ENCODE assay signal across 16 cellular contexts in genomic region chr5:10304932-10305331, GRCh38. TPM values are rescaled to one million over a fixed set of nuclear protein-coding genes. Genes with fewer than 3 reads are reported as not detected.
A peak's percentile ranks its signal among the peaks of the same experiment; 100 is the strongest.
DNase-seq lines count a peak whose midpoint lies in the region; ATAC-seq and TF ChIP-seq lines count a peak whose summit lies in the region.
"Had no signal": no experiment of that assay in that cellular context is flagged by ENCODE, and none has a peak within 500 bp of the region (broad histone marks: within the 10 kb centered on the region; RNA-seq: fewer than 3 reads in every experiment).

No MANE protein-coding gene starts in this region.

- no peak overlapping the region for H2AFZ ChIP-seq in OCI-LY1 (ENCODE audit: low read length)

- H3K4me2 ChIP-seq in OCI-LY1 (ENCODE audit: low read length) = no peak overlapping the region

- H3K79me2 ChIP-seq in OCI-LY1 (ENCODE audit: insufficient read depth, low read length) = no peaks in the 10 kb centered on the region

- H3K4me3 Mint-ChIP-seq in naive thymus-derived CD8-positive, alpha-beta T cell = no peak overlapping the region
- H3K4me3 Mint-ChIP-seq: activated T-helper 1 cell treated with anti-CD3 and anti-CD28 coated beads, Interleukin-12 subunit alpha, Interleukin-12 subunit beta, Interleukin-2, Interleukin-4 antibody, amounts not matched to agents 30 ng/mL and 10 ng/mL and 1 ng/mL, durations not matched to agents 14 hours and 24 hours and 36 hours; CD8-positive, alpha-beta T cell had no signal

- in situ Hi-C loops in gastrocnemius medialis (cut with MboI; ENCODE audit: low sequenced_read_pairs in 4 of 4) = no loop called here

- no peak overlapping the region for H3K27ac Mint-ChIP-seq in naive thymus-derived CD8-positive, alpha-beta T cell
- H3K27ac Mint-ChIP-seq: activated T-helper 1 cell treated with anti-CD3 and anti-CD28 coated beads, Interleukin-12 subunit alpha, Interleukin-12 subunit beta, Interleukin-2, Interleukin-4 antibody, amounts not matched to agents 30 ng/mL and 10 ng/mL and 1 ng/mL, durations not matched to agents 14 hours and 24 hours and 36 hours; CD8-positive, alpha-beta T cell had no signal

- H3K4me3 ChIP-seq in HEK293 (ENCODE audit: low read depth, low read length) (no peak overlapping the region), OCI-LY1 (ENCODE audit: low read depth, low read length, poor library complexity, severe bottlenecking) (no peak overlapping the region), gastrocnemius medialis (no peak overlapping the region)
- H3K4me3 ChIP-seq: adrenal gland had no signal

- H3K4me1 ChIP-seq in HEK293 (ENCODE audit: control insufficient read depth, insufficient read depth, low read length) (no peaks in the 10 kb centered on the region), OCI-LY1 (ENCODE audit: insufficient read depth, low read length, severe bottlenecking) (peaks cover 7% of the 10 kb centered on the region), gastrocnemius medialis (peaks cover 49 to 62% of the 10 kb centered on the region in 2 donors)

- DNase-seq in dermis blood vessel endothelial cell (peak; percentile 35), gastrocnemius medialis (peak; percentile 34 to 59), KG1 (lab: John Stamatoyannopoulos, UW) (no peak), pons (ENCODE audit: low spot score) (no peak)
- DNase-seq in naive thymus-derived CD8-positive, alpha-beta T cell = no peak
- DNase-seq: activated CD4-positive, alpha-beta T cell treated with anti-CD3 and anti-CD28 coated beads, Interleukin-2, amount 50 U/mL, for 4 hours; adrenal gland; CD8-positive, alpha-beta T cell; NCI-H2081 treated with DMSO at 0.1 percent for 48 hours; NCI-H774; stimulated activated naive CD8-positive, alpha-beta T cell treated with anti-CD3 and anti-CD28 coated beads, Interleukin-15, Interleukin-2, amounts not matched to agents 100 U/mL and 50 U/mL, for 24 hours; T-helper 9 cell had no signal

- no peaks in the 10 kb centered on the region for H4K20me1 ChIP-seq in OCI-LY1 (ENCODE audit: insufficient read depth, low read length)

- POLR2A ChIA-PET in HEK293 (lab: Yijun Ruan, JAX) = no interaction called here
- POLR2A ChIA-PET in naive thymus-derived CD8-positive, alpha-beta T cell (lab: Charles Lee) = no interaction called here

- ATAC-seq in gastrocnemius medialis = peak; percentile 35 to 59
- no peak for ATAC-seq in naive thymus-derived CD8-positive, alpha-beta T cell
- ATAC-seq: CD8-positive, alpha-beta T cell; Right ventricle myocardium inferior; stimulated activated naive CD8-positive, alpha-beta T cell treated with anti-CD3 and anti-CD28 coated beads, Interleukin-15, Interleukin-2, amounts not matched to agents 100 U/mL and 50 U/mL, for 24 hours had no signal

- peaks cover 1 to 26% (median 18%) of the 10 kb centered on the region in 5 donors for H3K27me3 Mint-ChIP-seq in naive thymus-derived CD8-positive, alpha-beta T cell

- H3K27me3 ChIP-seq in OCI-LY1 (ENCODE audit: insufficient read depth, low read length) (peaks cover 5% of the 10 kb centered on the region; the same call in 1 of the 2 replicates), gastrocnemius medialis (no peaks in the 10 kb centered on the region)
- H3K27me3 ChIP-seq: adrenal gland had no signal

- H3K27ac ChIP-seq in HEK293 (ENCODE audit: extremely low read depth, low read depth, low read length) (no peak overlapping the region), OCI-LY1 (ENCODE audit: low read depth, low read length, poor library complexity, severe bottlenecking) (no peak overlapping the region), gastrocnemius medialis (peak overlapping the region; percentile 91 to 98 (median 94))

- intact Hi-C loops in gastrocnemius medialis (cut with DNase I; ENCODE audit: low total_unique reads) = loop anchor here (1.0 kb wide), 1 partner anchor 21 kb away; no protein-coding TSS in a partner anchor

- H3K36me3 ChIP-seq in HEK293 (ENCODE audit: control insufficient read depth in 2 of 2, insufficient read depth in 1 of 2, low read length in 2 of 2) = no peaks in the 10 kb centered on the region
- H3K36me3 ChIP-seq in OCI-LY1 (ENCODE audit: insufficient read depth, low read length) = no peaks in the 10 kb centered on the region
- H3K36me3 ChIP-seq in gastrocnemius medialis = peaks cover 0 to 4% of the 10 kb centered on the region in 2 donors
- H3K36me3 ChIP-seq: adrenal gland had no signal

- H3K9me2 ChIP-seq in OCI-LY1 (ENCODE audit: low read depth, low read length) = no peaks in the 10 kb centered on the region

- peaks cover 5 to 9% (median 6%) of the 10 kb centered on the region in 4 donors for H3K4me1 Mint-ChIP-seq in naive thymus-derived CD8-positive, alpha-beta T cell

- CTCF ChIA-PET in HEK293 (lab: Yijun Ruan, JAX) = interaction anchor here (0.6 to 1.8 kb wide), 5 partner anchors 21 to 53 kb away, joined by 3 to 12 read pairs (median 4); no protein-coding TSS in a partner anchor

- TF ChIP-seq POLR2A in gastrocnemius medialis (IDR thresholded peaks at IDR 0.05) = no peak

- H3K9me3 Mint-ChIP-seq in naive thymus-derived CD8-positive, alpha-beta T cell = no peaks in the 10 kb centered on the region
- H3K9me3 Mint-ChIP-seq: activated T-helper 1 cell treated with anti-CD3 and anti-CD28 coated beads, Interleukin-12 subunit alpha, Interleukin-12 subunit beta, Interleukin-2, Interleukin-4 antibody, amounts not matched to agents 30 ng/mL and 10 ng/mL and 1 ng/mL, durations not matched to agents 14 hours and 24 hours and 36 hours; CD8-positive, alpha-beta T cell had no signal

- TF ChIP-seq CTCF in HEK293 (tag by site-specific recombination; IDR thresholded peaks at IDR 0.05) = peak; percentile 67
- TF ChIP-seq CTCF in OCI-LY1 (IDR thresholded peaks at IDR 0.05; ENCODE audit: low read length) = peak; percentile 17; the same call in 1 of the 2 replicates
- TF ChIP-seq CTCF in gastrocnemius medialis (IDR thresholded peaks at IDR 0.05 in 4 of 5, conservative IDR thresholded peaks at IDR 0.05 in 1 of 5) = peak; percentile 36 to 62 (median 48)

- H3F3A ChIP-seq in OCI-LY1 (ENCODE audit: insufficient read depth, low read length) = no peaks in the 10 kb centered on the region

- no peak overlapping the region for H3K9ac ChIP-seq in OCI-LY1 (ENCODE audit: low read length)

- no peaks in the 10 kb centered on the region for H3K36me3 Mint-ChIP-seq in naive thymus-derived CD8-positive, alpha-beta T cell
- H3K36me3 Mint-ChIP-seq: CD8-positive, alpha-beta T cell had no signal

- no peaks in the 10 kb centered on the region for H3K9me3 ChIP-seq in HEK293 (ENCODE audit: control insufficient read depth, insufficient read depth, low read depth, low read length)
- no peaks in the 10 kb centered on the region for H3K9me3 ChIP-seq in OCI-LY1 (ENCODE audit: low read length)
- no peaks in the 10 kb centered on the region for H3K9me3 ChIP-seq in gastrocnemius medialis
- H3K9me3 ChIP-seq: adrenal gland had no signal

TF ChIP-seq in HEK293, 187 proteins besides CTCF, POLR2A, EP300 and RAD21:
- no peak for TF ChIP-seq ZNF621 (tag by site-specific recombination; IDR thresholded peaks at IDR 0.05)
- TF ChIP-seq SP7 (tag by site-specific recombination; IDR thresholded peaks at IDR 0.05) = no peak
- TF ChIP-seq ZEB2 (tag by site-specific recombination; IDR thresholded peaks at IDR 0.05) = no peak
- TF ChIP-seq SETDB1 (IDR thresholded peaks at IDR 0.05; ENCODE audit: insufficient read length, low read length) = no peak
- no peak for TF ChIP-seq ZBTB1 (tag by site-specific recombination; IDR thresholded peaks at IDR 0.05)
- TF ChIP-seq ZBTB21 (tag by site-specific recombination; IDR thresholded peaks at IDR 0.05) = no peak
- TF ChIP-seq ZBTB10 (tag by site-specific recombination; IDR thresholded peaks at IDR 0.05) = no peak

RNA-seq across cellular contexts. Expression of gene CMBL, which starts 2.8 kb away (rescaled TPM):
- 3.6 and 6.3 TPM in 2 replicates for total RNA-seq in dermis blood vessel endothelial cell
- total RNA-seq in gastrocnemius medialis = 10 to 100 TPM in 3 of 4 donors, 1 to 10 TPM in 1; 7.8 to 46.7 (median 35.6) TPM
- total RNA-seq in naive thymus-derived CD8-positive, alpha-beta T cell = under 1 TPM; 0.36 to 0.69 TPM
- under 1 TPM; 0.35 to 0.65 (median 0.51) TPM for polyA plus RNA-seq in naive thymus-derived CD8-positive, alpha-beta T cell
- total RNA-seq: CD8-positive, alpha-beta T cell had no signal

RNA-seq across cellular contexts. Expression of gene MARCHF6, which starts 48.6 kb away (rescaled TPM):
- 63.8 and 116 TPM in 2 replicates for total RNA-seq in dermis blood vessel endothelial cell
- 100 to 1,000 TPM; 139 to 173 (median 146) TPM for total RNA-seq in gastrocnemius medialis
- 100 to 1,000 TPM; 197 to 198 TPM for total RNA-seq in naive thymus-derived CD8-positive, alpha-beta T cell
- 10 to 100 TPM; 31.5 to 44.0 (median 38.0) TPM for polyA plus RNA-seq in naive thymus-derived CD8-positive, alpha-beta T cell

RNA-seq across cellular contexts. Expression of gene CCT5, which starts 54.9 kb away (rescaled TPM):
- total RNA-seq in dermis blood vessel endothelial cell (663 and 731 TPM in 2 replicates), gastrocnemius medialis (100 to 1,000 TPM; 201 to 329 (median 267) TPM)
- 100 to 1,000 TPM; 103 to 116 TPM for total RNA-seq in naive thymus-derived CD8-positive, alpha-beta T cell
- polyA plus RNA-seq in naive thymus-derived CD8-positive, alpha-beta T cell = 100 to 1,000 TPM; 195 to 216 (median 196) TPM

RNA-seq across cellular contexts. Expression of gene ATPSCKMT, which starts 55.2 kb away (rescaled TPM):
- total RNA-seq in dermis blood vessel endothelial cell = 28.3 and 35.9 TPM in 2 replicates
- total RNA-seq in gastrocnemius medialis = 10 to 100 TPM in 2 of 4 donors, 1 to 10 TPM in 2; 9.2 to 18.2 (median 10.5) TPM
- total RNA-seq in naive thymus-derived CD8-positive, alpha-beta T cell = 10 to 100 TPM; 16.8 to 20.7 TPM
- polyA plus RNA-seq in naive thymus-derived CD8-positive, alpha-beta T cell = 10 to 100 TPM; 10.1 to 18.3 (median 14.3) TPM

Comparison
In these comparisons a context has a peak if more than half of its experiments do, and no peak if none do; other contexts are left out.
1. H3K27ac ChIP-seq: peak in gastrocnemius medialis (4 of 4); none in HEK293 (single experiment) and OCI-LY1 (single experiment).
2. CTCF ChIP-seq: peak in every context shown above with its lines; median percentile 67 in HEK293; 48 in gastrocnemius medialis; 17 in OCI-LY1.
3. DNase-seq: peak in dermis blood vessel endothelial cell (single experiment) and gastrocnemius medialis (2 of 2); none in naive thymus-derived CD8-positive, alpha-beta T cell (0 of 10), KG1 (single experiment) and pons (single experiment).
4. ATAC-seq: peak in gastrocnemius medialis (2 of 2); none in naive thymus-derived CD8-positive, alpha-beta T cell (0 of 2).